Comparison of ENCODE assay signal across 33 cellular contexts in genomic region chrX:70138622-70139021, GRCh38. TPM values are rescaled to one million over a fixed set of nuclear protein-coding genes. Genes with fewer than 3 reads are reported as not detected.
"Had no signal": no experiment of that assay in that cellular context is flagged by ENCODE, and none has a peak within 500 bp of the region (broad histone marks: within the 10 kb centered on the region; RNA-seq: fewer than 3 reads in every experiment).

No MANE protein-coding gene starts in this region.

- H3K27ac Mint-ChIP-seq: stimulated activated effector memory CD8-positive, alpha-beta T cell treated with anti-CD3 and anti-CD28 coated beads, Interleukin-12 subunit alpha, Interleukin-12 subunit beta, amount 100 ng/mL, for 72 hours; stimulated activated memory B cell treated with anti-CD40 and anti-IgM and Interleukin-4, amounts not matched to agents 10 μg/mL and 1 μg/mL and 100 μg/mL, for 72 hours; stimulated activated naive B cell treated with anti-CD40 and anti-IgM and Interleukin-4, amounts not matched to agents 10 μg/mL and 1 μg/mL and 100 μg/mL, for 72 hours; type B pancreatic cell had no signal

- H3K27ac ChIP-seq: stomach, suprapubic skin, testis, thoracic aorta, thyroid gland, tibial artery, transverse colon, upper lobe of left lung, upper lobe of right lung, uterus, vagina had no signal

- H3K9me3 ChIP-seq: suprapubic skin, testis, thoracic aorta, thyroid gland, tibial artery, tibial nerve, transverse colon, upper lobe of left lung, upper lobe of right lung, uterus, vagina had no signal

- H3K4me1 ChIP-seq: testis, uterus had no signal

- H3K9me3 Mint-ChIP-seq: stimulated activated effector memory CD8-positive, alpha-beta T cell treated with anti-CD3 and anti-CD28 coated beads, Interleukin-12 subunit alpha, Interleukin-12 subunit beta, amount 100 ng/mL, for 72 hours; stimulated activated memory B cell treated with anti-CD40 and anti-IgM and Interleukin-4, amounts not matched to agents 10 μg/mL and 1 μg/mL and 100 μg/mL, for 72 hours; stimulated activated naive B cell treated with anti-CD40 and anti-IgM and Interleukin-4, amounts not matched to agents 10 μg/mL and 1 μg/mL and 100 μg/mL, for 72 hours; stimulated activated naive CD8-positive, alpha-beta T cell treated with anti-CD3 and anti-CD28 coated beads, Interleukin-15, amount 100 ng/mL, for 72 hours; stimulated activated naive CD8-positive, alpha-beta T cell treated with anti-CD3 and anti-CD28 coated beads, Interleukin-15, Interleukin-2, amounts not matched to agents 100 ng/mL and 50 ng/mL, for 24 hours; type B pancreatic cell had no signal

- H3K4me3 ChIP-seq: stomach, suprapubic skin, testis, thoracic aorta, thyroid gland, tibial artery, tibial nerve, transverse colon, upper lobe of left lung, upper lobe of right lung, uterus, vagina had no signal

- ATAC-seq: stimulated activated effector memory CD8-positive, alpha-beta T cell treated with anti-CD3 and anti-CD28 coated beads, Interleukin-12 subunit alpha, Interleukin-12 subunit beta, amount 100 ng/mL, for 72 hours; stimulated activated memory B cell treated with anti-CD40 and anti-IgM and Interleukin-4, amounts not matched to agents 10 μg/mL and 1 μg/mL and 100 μg/mL, for 72 hours; stimulated activated naive B cell treated with anti-CD40 and anti-IgM and Interleukin-4, amounts not matched to agents 10 μg/mL and 1 μg/mL and 100 μg/mL, for 72 hours; stimulated activated naive CD8-positive, alpha-beta T cell treated with anti-CD3 and anti-CD28 coated beads, Interleukin-15, amount 100 ng/mL, for 72 hours; stimulated activated naive CD8-positive, alpha-beta T cell treated with anti-CD3 and anti-CD28 coated beads, Interleukin-15, Interleukin-2, amounts not matched to agents 100 U/mL and 50 U/mL, for 24 hours; upper lobe of right lung had no signal

- H3K4me3 Mint-ChIP-seq: stimulated activated effector memory CD8-positive, alpha-beta T cell treated with anti-CD3 and anti-CD28 coated beads, Interleukin-12 subunit alpha, Interleukin-12 subunit beta, amount 100 ng/mL, for 72 hours; stimulated activated memory B cell treated with anti-CD40 and anti-IgM and Interleukin-4, amounts not matched to agents 10 μg/mL and 1 μg/mL and 100 μg/mL, for 72 hours; stimulated activated naive B cell treated with anti-CD40 and anti-IgM and Interleukin-4, amounts not matched to agents 10 μg/mL and 1 μg/mL and 100 μg/mL, for 72 hours; stimulated activated naive CD8-positive, alpha-beta T cell treated with anti-CD3 and anti-CD28 coated beads, Interleukin-15, amount 100 ng/mL, for 72 hours; stimulated activated naive CD8-positive, alpha-beta T cell treated with anti-CD3 and anti-CD28 coated beads, Interleukin-15, Interleukin-2, amounts not matched to agents 100 ng/mL and 50 ng/mL, for 24 hours; type B pancreatic cell had no signal

- H3K27me3 ChIP-seq: stomach, suprapubic skin, testis, thyroid gland, tibial artery, transverse colon, upper lobe of left lung, upper lobe of right lung, uterus, vagina had no signal

- H3K36me3 ChIP-seq: suprapubic skin, thoracic aorta, thyroid gland, transverse colon, uterus, vagina had no signal

- H3K27me3 Mint-ChIP-seq: stimulated activated memory B cell treated with anti-CD40 and anti-IgM and Interleukin-4, amounts not matched to agents 10 μg/mL and 1 μg/mL and 100 μg/mL, for 72 hours; stimulated activated naive B cell treated with anti-CD40 and anti-IgM and Interleukin-4, amounts not matched to agents 10 μg/mL and 1 μg/mL and 100 μg/mL, for 72 hours; stimulated activated naive CD8-positive, alpha-beta T cell treated with anti-CD3 and anti-CD28 coated beads, Interleukin-15, amount 100 ng/mL, for 72 hours; stimulated activated naive CD8-positive, alpha-beta T cell treated with anti-CD3 and anti-CD28 coated beads, Interleukin-15, Interleukin-2, amounts not matched to agents 100 ng/mL and 50 ng/mL, for 24 hours; type B pancreatic cell had no signal

- FAIRE-seq: urothelium cell line had no signal

- DNase-seq: stimulated activated CD4-positive, alpha-beta T cell treated with anti-CD3 and anti-CD28 coated beads, Interleukin-2, amount 100 ng/mL, for 48 hours; stimulated activated CD4-positive, alpha-beta T cell treated with anti-CD3 and anti-CD28 coated beads, Interleukin-4, amount 100 ng/mL, for 1 hour; stimulated activated CD4-positive, alpha-beta T cell treated with anti-CD3 and anti-CD28 coated beads, Interleukin-4, amount 100 ng/mL, for 24 hours; stimulated activated CD4-positive, alpha-beta T cell treated with anti-CD3 and anti-CD28 coated beads, Interleukin-4, amount 100 ng/mL, for 4 hours; stimulated activated CD8-positive, alpha-beta memory T cell treated with anti-CD3 and anti-CD28 coated beads, Interleukin-4, amount 100 ng/mL, for 48 hours; stimulated activated naive B cell treated with anti-CD40 and anti-IgM and Interleukin-4, amounts not matched to agents 10 μg/mL and 1 μg/mL and 100 μg/mL, for 72 hours; stimulated activated naive CD4-positive, alpha-beta T cell; stimulated activated naive CD4-positive, alpha-beta T cell treated with Interleukin-2 at 50 U/mL for 16 hours; stimulated activated naive CD8-positive, alpha-beta T cell treated with anti-CD3 and anti-CD28 coated beads, Interleukin-15, amount 100 ng/mL, for 72 hours; stimulated activated naive CD8-positive, alpha-beta T cell treated with anti-CD3 and anti-CD28 coated beads, Interleukin-15, Interleukin-2, amounts not matched to agents 100 U/mL and 50 U/mL, for 24 hours; stomach; substantia nigra; testis; thyroid gland; tibial artery; transverse colon; trophoblast cell; upper lobe of left lung; upper lobe of right lung; uterus had no signal

RNA-seq across cellular contexts. Expression of gene DGAT2L6, which starts 38.7 kb away (rescaled TPM):
- total RNA-seq: stomach, subcutaneous adipose tissue, temporal lobe, testis, thoracic aorta, thyroid gland, tibial nerve, transverse colon, upper lobe of left lung, upper lobe of right lung, ureter, urinary bladder, uterus, vagina had no signal
